In genomic region chr12:1592444-1593231, GRCh38 we compare ENCODE assay signal across 8 cellular contexts. TPM values are rescaled to one million over a fixed set of nuclear protein-coding genes. Genes with fewer than 3 reads are reported as not detected.
A peak's percentile ranks its signal among the peaks of the same experiment; 100 is the strongest.
DNase-seq lines count a peak whose midpoint lies in the region; ATAC-seq and TF ChIP-seq lines count a peak whose summit lies in the region.

No MANE protein-coding gene starts in this region.

- H3K27ac ChIP-seq in ascending aorta: peak overlapping the region; percentile 37 to 68
- H3K27ac ChIP-seq in skeletal muscle tissue (ENCODE audit: low read depth, low read length): no peak overlapping the region

- H3K9ac ChIP-seq in iPS-15b (ENCODE audit: low read depth, low read length) (no peak overlapping the region), skeletal muscle tissue (ENCODE audit: low read depth in 1 of 3, low read length in 3 of 3) (peak overlapping the region; percentile 67 to 87 (median 74))

- H3K4me3 Mint-ChIP-seq in T-helper 1 cell treated with Interleukin-12 subunit alpha and Interleukin-12 subunit beta and Interleukin-4 antibody, amounts not matched to agents 30 μg/mL and 1 μg/mL, for 36 hours: peak overlapping the region; percentile 94

- no peaks in the 10 kb centered on the region for H3K9me3 Mint-ChIP-seq in T-helper 1 cell treated with Interleukin-12 subunit alpha and Interleukin-12 subunit beta and Interleukin-4 antibody, amounts not matched to agents 30 μg/mL and 1 μg/mL, for 36 hours

- H3K4me1 ChIP-seq in ascending aorta: peaks cover 9 to 29% of the 10 kb centered on the region in 2 donors
- peaks cover 38% of the 10 kb centered on the region for H3K4me1 ChIP-seq in iPS-15b (ENCODE audit: control insufficient read depth, insufficient read depth, low read length)
- peaks cover 35 to 41% (median 37%) of the 10 kb centered on the region in 3 donors for H3K4me1 ChIP-seq in skeletal muscle tissue (ENCODE audit: control insufficient read depth in 3 of 3, insufficient read depth in 3 of 3, low read length in 3 of 3)

- peak overlapping the region; percentile 89 for H3K27ac Mint-ChIP-seq in T-helper 1 cell treated with Interleukin-12 subunit alpha and Interleukin-12 subunit beta and Interleukin-4 antibody, amounts not matched to agents 30 μg/mL and 1 μg/mL, for 36 hours

- TF ChIP-seq CTCF in ascending aorta (IDR thresholded peaks at IDR 0.05): no peak

- H3K4me3 ChIP-seq in ascending aorta (peak overlapping the region; percentile 92 to 95), iPS-15b (ENCODE audit: low read depth, low read length) (peak overlapping the region; percentile 74), skeletal muscle tissue (ENCODE audit: low read length in 3 of 3) (peak overlapping the region; percentile 87 to 94 (median 88))

- ATAC-seq in HG02642 (IDR thresholded peaks at IDR 0.05; ENCODE audit: poor library complexity, unreplicated experiment): no peak

- H3K27me3 Mint-ChIP-seq in T-helper 1 cell treated with Interleukin-12 subunit alpha and Interleukin-12 subunit beta and Interleukin-4 antibody, amounts not matched to agents 30 μg/mL and 1 μg/mL, for 36 hours (ENCODE audit: low read depth): no peaks in the 10 kb centered on the region

- H3K27me3 ChIP-seq in ascending aorta (no peaks in the 10 kb centered on the region), iPS-15b (ENCODE audit: control insufficient read depth, insufficient read depth, low read length) (peaks cover 61% of the 10 kb centered on the region), skeletal muscle tissue (ENCODE audit: control insufficient read depth in 3 of 3, insufficient read depth in 3 of 3, low read length in 3 of 3) (no peaks in the 10 kb centered on the region)

- peaks cover 52% of the 10 kb centered on the region for H3K4me1 Mint-ChIP-seq in T-helper 1 cell treated with Interleukin-12 subunit alpha and Interleukin-12 subunit beta and Interleukin-4 antibody, amounts not matched to agents 30 μg/mL and 1 μg/mL, for 36 hours (ENCODE audit: low read depth)

- DNase-seq in DMS53 (lab: John Stamatoyannopoulos, UW) (peak; percentile 94), HT1080 (ENCODE audit: low read depth) (peak; percentile 62), ascending aorta (ENCODE audit: low spot score in 2 of 2) (no peak), middle frontal gyrus (ENCODE audit: extremely low spot score, low spot score) (no peak)

- H3K9me3 ChIP-seq in ascending aorta (no peaks in the 10 kb centered on the region), iPS-15b (ENCODE audit: control insufficient read depth, insufficient read depth, low read length) (no peaks in the 10 kb centered on the region), skeletal muscle tissue (ENCODE audit: control insufficient read depth in 3 of 3, low read length in 3 of 3) (no peaks in the 10 kb centered on the region)

- intact Hi-C loops in ascending aorta (cut with DNase I): loop anchor here (5.0 to 10.0 kb wide), 2 partner anchors 640 to 838 kb away; partner anchors contain the start of gene WNK1

- peaks cover 28% of the 10 kb centered on the region for H3K36me3 Mint-ChIP-seq in T-helper 1 cell treated with Interleukin-12 subunit alpha and Interleukin-12 subunit beta and Interleukin-4 antibody, amounts not matched to agents 30 μg/mL and 1 μg/mL, for 36 hours (ENCODE audit: low read depth)

- H3K36me3 ChIP-seq in ascending aorta: no peaks in the 10 kb centered on the region
- H3K36me3 ChIP-seq in iPS-15b (ENCODE audit: control insufficient read depth, insufficient read depth, low read length): no peaks in the 10 kb centered on the region
- H3K36me3 ChIP-seq in skeletal muscle tissue (ENCODE audit: control insufficient read depth in 3 of 3, insufficient read depth in 3 of 3, low read length in 3 of 3): no peaks in the 10 kb centered on the region

RNA-seq across cellular contexts. Expression of gene FBXL14, which starts 1.7 kb away (rescaled TPM):
- 24.8 and 30.2 TPM in 2 replicates for total RNA-seq in HT1080 (2014; rRNA removed; shearing (Covaris generic))
- polyA plus RNA-seq in HT1080 (2015; cell fraction: cytosol; rRNA removed): 13.8 and 14.1 TPM in 2 replicates
- polyA plus RNA-seq in HT1080 (2015; cell fraction: nucleus; rRNA removed): 7.5 and 9.8 TPM in 2 replicates
- total RNA-seq in ascending aorta (14.7 TPM), skeletal muscle tissue (5.2 TPM)

RNA-seq across cellular contexts. Expression of gene WNT5B, which starts 36.4 kb away (rescaled TPM):
- 29.2 and 31.4 TPM in 2 replicates for total RNA-seq in HT1080 (2014; rRNA removed; shearing (Covaris generic))
- polyA plus RNA-seq in HT1080 (2015; cell fraction: cytosol; rRNA removed): 1.5 and 2.0 TPM in 2 replicates
- polyA plus RNA-seq in HT1080 (2015; cell fraction: nucleus; rRNA removed): 1.9 and 2.2 TPM in 2 replicates
- 0.53 TPM for total RNA-seq in ascending aorta
- total RNA-seq in skeletal muscle tissue: 30.3 TPM

Comparison
In these comparisons a context has a peak if more than half of its experiments do, and no peak if none do; other contexts are left out.
1. DNase-seq: peak in DMS53 (single experiment) and HT1080 (single experiment); none in ascending aorta (0 of 2) and middle frontal gyrus (single experiment).
2. RNA of gene WNT5B, which starts 36.4 kb away (total RNA-seq): 29.2 to 31.4 TPM in HT1080 and 30.3 TPM in skeletal muscle tissue (single experiment); 0.53 TPM in ascending aorta (single experiment); every median in the first group is over 10 times any median in the second.
3. Peak in every context shown above with its lines, with median percentiles within 50 percentile points of each other: H3K4me3 ChIP-seq.